Comparison of ENCODE assay signal across 18 cellular contexts in genomic region chr5:7376889-7377288, GRCh38. TPM values are rescaled to one million over a fixed set of nuclear protein-coding genes. Genes with fewer than 3 reads are reported as not detected.
DNase-seq lines count a peak whose midpoint lies in the region; ATAC-seq and TF ChIP-seq lines count a peak whose summit lies in the region.
"Had no signal": no experiment of that assay in that cellular context is flagged by ENCODE, and none has a peak within 500 bp of the region (broad histone marks: within the 10 kb centered on the region; RNA-seq: fewer than 3 reads in every experiment).

No MANE protein-coding gene starts in this region.

- H3K9me3 ChIP-seq in BLaER1 treated with 17β-estradiol and CSF1 and Interleukin-3, amounts not matched to agents 10 nM and 100 nM (replicated peaks in 1 of 11): no peaks in the 10 kb centered on the region
- no peaks in the 10 kb centered on the region for H3K9me3 ChIP-seq in lower lobe of right lung
- H3K9me3 ChIP-seq: HAP-1, MG63 had no signal

- no peaks in the 10 kb centered on the region for H4K20me1 ChIP-seq in BLaER1 treated with 17β-estradiol and CSF1 and Interleukin-3, amounts not matched to agents 10 nM and 100 nM

- no peaks in the 10 kb centered on the region for H3K27me3 ChIP-seq in BLaER1 treated with 17β-estradiol and CSF1 and Interleukin-3, amounts not matched to agents 10 nM and 100 nM
- no peaks in the 10 kb centered on the region for H3K27me3 ChIP-seq in lower lobe of right lung (ENCODE audit: low read depth)

- intact Hi-C loops in lower lobe of right lung (cut with DNase I): no loop called here

- ATAC-seq in lower lobe of right lung (peak; percentile 33 to 52), GM21737 (IDR thresholded peaks at IDR 0.05; ENCODE audit: unreplicated experiment) (no peak)
- ATAC-seq: Panc1 had no signal

- TF ChIP-seq CTCF in lower lobe of right lung (IDR thresholded peaks at IDR 0.05): no peak

- peaks cover 0 to 52% (median 10%) of the 10 kb centered on the region in 10 experiments; a peak in 11 of 20 replicates for H3K4me1 ChIP-seq in BLaER1 treated with 17β-estradiol and CSF1 and Interleukin-3, amounts not matched to agents 10 nM and 100 nM
- H3K4me1 ChIP-seq in lower lobe of right lung: no peaks in the 10 kb centered on the region
- H3K4me1 ChIP-seq: HAP-1 had no signal

- in situ Hi-C loops in KBM-7 (cut with MboI; ENCODE audit: low pct_unique_long_range_greater_than_20kb, low sequenced_read_pairs): no loop called here

- H3K4me3 ChIP-seq in BLaER1 treated with 17β-estradiol and CSF1 and Interleukin-3, amounts not matched to agents 10 nM and 100 nM: no peak overlapping the region
- H3K4me3 ChIP-seq in lower lobe of right lung: no peak overlapping the region
- H3K4me3 ChIP-seq: HAP-1, MG63 had no signal

- H3K27ac ChIP-seq in BLaER1 treated with 17β-estradiol and CSF1 and Interleukin-3, amounts not matched to agents 10 nM and 100 nM: peak overlapping the region in 3 of 11 experiments; percentile 48 to 73 (median 71); a peak in 4 of 22 replicates
- no peak overlapping the region for H3K27ac ChIP-seq in lower lobe of right lung

- H3K4me2 ChIP-seq in BLaER1 treated with 17β-estradiol and CSF1 and Interleukin-3, amounts not matched to agents 10 nM and 100 nM: peak overlapping the region in 6 of 11 experiments; percentile 15 to 87 (median 40); a peak in 11 of 22 replicates

- peak overlapping the region in 1 of 11 experiments; percentile 55; a peak in 1 of 22 replicates for H3K9ac ChIP-seq in BLaER1 treated with 17β-estradiol and CSF1 and Interleukin-3, amounts not matched to agents 10 nM and 100 nM

- no peaks in the 10 kb centered on the region for H3K36me3 ChIP-seq in BLaER1 treated with 17β-estradiol and CSF1 and Interleukin-3, amounts not matched to agents 10 nM and 100 nM
- no peaks in the 10 kb centered on the region for H3K36me3 ChIP-seq in lower lobe of right lung
- H3K36me3 ChIP-seq: HAP-1, MG63 had no signal

- peak; percentile 54 for DNase-seq in KBM-7
- DNase-seq in NOMO-1 treated with dmso at 0.1 percent for 144 hours (lab: John Stamatoyannopoulos, UW; ENCODE audit: unreplicated experiment): peak; percentile 62
- DNase-seq in lower lobe of right lung: no peak
- no peak for DNase-seq in T1000 (lab: John Stamatoyannopoulos, UW)
- DNase-seq in iPS-NIHi11 (ENCODE audit: low spot score): no peak
- DNase-seq: C1 segment of cervical spinal cord, DMS79 treated with DMSO at 0.1 percent for 48 hours, Karpas-422, MG63, NCI-H1105 treated with DMSO at 0.1 percent for 48 hours, NCI-H1694 treated with DMSO at 0.1 percent for 48 hours, NCI-H2227 treated with DMSO at 0.1 percent for 48 hours, NCI-H510A treated with DMSO at 0.1 percent for 48 hours, NCI-H774 had no signal

RNA-seq across cellular contexts. Expression of gene ADCY2, which starts 19.0 kb away (rescaled TPM):
- 0.59 TPM for total RNA-seq in lower lobe of right lung

Comparison
In these comparisons a context has a peak if more than half of its experiments do, and no peak if none do; other contexts are left out.
1. DNase-seq: peak in KBM-7 (single experiment) and NOMO-1 treated with dmso at 0.1 percent for 144 hours (single experiment); none in lower lobe of right lung (single experiment), T1000 (single experiment) and iPS-NIHi11 (single experiment).